1 cellular context compared by ENCODE assay signal in the genomic region with DNA sequence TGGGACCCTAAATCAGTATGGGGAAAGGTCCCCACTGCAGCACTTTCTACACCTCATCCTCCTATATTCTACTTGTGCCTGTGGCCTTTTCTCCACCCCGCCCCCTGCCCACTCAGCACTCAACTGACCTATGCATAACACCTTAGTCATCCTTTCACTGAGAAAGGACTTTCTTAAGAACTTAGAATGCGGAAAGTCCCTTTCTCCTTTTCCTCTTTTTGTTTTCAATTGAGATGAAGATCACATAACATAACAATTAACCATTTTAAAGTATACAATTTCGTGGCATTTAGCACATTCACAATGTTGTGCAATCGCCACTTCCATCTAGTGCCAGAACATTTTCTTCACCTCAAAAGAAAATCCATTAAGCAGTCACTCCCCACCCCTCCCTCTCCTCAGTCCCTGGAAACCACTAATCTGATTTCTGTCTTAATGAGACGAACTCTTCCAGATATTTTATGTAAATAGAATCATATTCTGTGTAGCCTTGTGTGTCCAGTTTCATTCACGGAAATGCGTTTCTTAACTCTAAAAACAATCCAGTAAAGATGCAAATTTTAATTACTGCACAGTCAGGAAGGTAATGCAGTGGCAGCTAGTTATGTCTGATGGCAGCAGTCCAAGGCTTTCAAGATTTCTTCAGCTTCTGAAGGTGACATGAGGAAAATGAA.
A peak's percentile ranks its signal among the peaks of the same experiment; 100 is the strongest.
TF ChIP-seq lines count a peak whose summit lies in the region.

No MANE protein-coding gene starts in this region.

TF ChIP-seq in GM12878, 131 proteins besides CTCF, POLR2A, EP300 and RAD21 (continued from another document and continues in another):
- 0 out of 4 replicates have a peak, but pooled peaks of 1 of the 2 experiments have one; percentile 13 for TF ChIP-seq ETV6 (conservative IDR thresholded peaks at IDR 0.05 in 1 of 2, IDR thresholded peaks at IDR 0.05 in 1 of 2; ENCODE audit: borderline replicate concordance in 1 of 2, low read depth in 1 of 2)
- TF ChIP-seq GABPA (IDR thresholded peaks at IDR 0.05; ENCODE audit: low read depth), result no peak
- no peak for TF ChIP-seq SMAD5 (IDR thresholded peaks at IDR 0.05; ENCODE audit: low read depth)
- no peak for TF ChIP-seq SIX5 (IDR thresholded peaks at IDR 0.05; ENCODE audit: low read depth, low read length, severe bottlenecking)
- TF ChIP-seq YBX1 (IDR thresholded peaks at IDR 0.05), result no peak
- TF ChIP-seq FOXM1 (IDR thresholded peaks at IDR 0.05; ENCODE audit: low read depth, low read length), result no peak
- TF ChIP-seq, protein P1, sequence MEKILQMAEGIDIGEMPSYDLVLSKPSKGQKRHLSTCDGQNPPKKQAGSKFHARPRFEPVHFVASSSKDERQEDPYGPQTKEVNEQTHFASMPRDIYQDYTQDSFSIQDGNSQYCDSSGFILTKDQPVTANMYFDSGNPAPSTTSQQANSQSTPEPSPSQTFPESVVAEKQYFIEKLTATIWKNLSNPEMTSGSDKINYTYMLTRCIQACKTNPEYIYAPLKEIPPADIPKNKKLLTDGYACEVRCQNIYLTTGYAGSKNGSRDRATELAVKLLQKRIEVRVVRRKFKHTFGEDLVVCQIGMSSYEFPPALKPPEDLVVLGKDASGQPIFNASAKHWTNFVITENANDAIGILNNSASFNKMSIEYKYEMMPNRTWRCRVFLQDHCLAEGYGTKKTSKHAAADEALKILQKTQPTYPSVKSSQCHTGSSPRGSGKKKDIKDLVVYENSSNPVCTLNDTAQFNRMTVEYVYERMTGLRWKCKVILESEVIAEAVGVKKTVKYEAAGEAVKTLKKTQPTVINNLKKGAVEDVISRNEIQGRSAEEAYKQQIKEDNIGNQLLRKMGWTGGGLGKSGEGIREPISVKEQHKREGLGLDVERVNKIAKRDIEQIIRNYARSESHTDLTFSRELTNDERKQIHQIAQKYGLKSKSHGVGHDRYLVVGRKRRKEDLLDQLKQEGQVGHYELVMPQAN (conservative IDR thresholded peaks at IDR 0.05), result no peak
- TF ChIP-seq CEBPB (IDR thresholded peaks at IDR 0.05; ENCODE audit: borderline replicate concordance in 1 of 2, low read depth in 2 of 2, low read length in 2 of 2), result peak in 1 of 2 experiments; percentile 52; a peak in 2 of 4 replicates
- no peak for TF ChIP-seq ATF2 (IDR thresholded peaks at IDR 0.05; ENCODE audit: low read length)
- TF ChIP-seq SPI1 (IDR thresholded peaks at IDR 0.05; ENCODE audit: borderline replicate concordance, insufficient read depth, low read depth, low read length), result peak; percentile 56; the same call in 1 of the 2 replicates
- TF ChIP-seq NFIC (IDR thresholded peaks at IDR 0.05; ENCODE audit: low read depth, low read length), result no peak
- no peak for TF ChIP-seq SREBF2 (IDR thresholded peaks at IDR 0.05; ENCODE audit: low read length)
- TF ChIP-seq, protein P2, sequence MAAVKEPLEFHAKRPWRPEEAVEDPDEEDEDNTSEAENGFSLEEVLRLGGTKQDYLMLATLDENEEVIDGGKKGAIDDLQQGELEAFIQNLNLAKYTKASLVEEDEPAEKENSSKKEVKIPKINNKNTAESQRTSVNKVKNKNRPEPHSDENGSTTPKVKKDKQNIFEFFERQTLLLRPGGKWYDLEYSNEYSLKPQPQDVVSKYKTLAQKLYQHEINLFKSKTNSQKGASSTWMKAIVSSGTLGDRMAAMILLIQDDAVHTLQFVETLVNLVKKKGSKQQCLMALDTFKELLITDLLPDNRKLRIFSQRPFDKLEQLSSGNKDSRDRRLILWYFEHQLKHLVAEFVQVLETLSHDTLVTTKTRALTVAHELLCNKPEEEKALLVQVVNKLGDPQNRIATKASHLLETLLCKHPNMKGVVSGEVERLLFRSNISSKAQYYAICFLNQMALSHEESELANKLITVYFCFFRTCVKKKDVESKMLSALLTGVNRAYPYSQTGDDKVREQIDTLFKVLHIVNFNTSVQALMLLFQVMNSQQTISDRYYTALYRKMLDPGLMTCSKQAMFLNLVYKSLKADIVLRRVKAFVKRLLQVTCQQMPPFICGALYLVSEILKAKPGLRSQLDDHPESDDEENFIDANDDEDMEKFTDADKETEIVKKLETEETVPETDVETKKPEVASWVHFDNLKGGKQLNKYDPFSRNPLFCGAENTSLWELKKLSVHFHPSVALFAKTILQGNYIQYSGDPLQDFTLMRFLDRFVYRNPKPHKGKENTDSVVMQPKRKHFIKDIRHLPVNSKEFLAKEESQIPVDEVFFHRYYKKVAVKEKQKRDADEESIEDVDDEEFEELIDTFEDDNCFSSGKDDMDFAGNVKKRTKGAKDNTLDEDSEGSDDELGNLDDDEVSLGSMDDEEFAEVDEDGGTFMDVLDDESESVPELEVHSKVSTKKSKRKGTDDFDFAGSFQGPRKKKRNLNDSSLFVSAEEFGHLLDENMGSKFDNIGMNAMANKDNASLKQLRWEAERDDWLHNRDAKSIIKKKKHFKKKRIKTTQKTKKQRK (IDR thresholded peaks at IDR 0.05; ENCODE audit: low read depth, low read length), result no peak
- TF ChIP-seq BCLAF1 (IDR thresholded peaks at IDR 0.05), result no peak
- no peak for TF ChIP-seq NRF1 (conservative IDR thresholded peaks at IDR 0.05; ENCODE audit: low read depth, low read length)
- TF ChIP-seq BACH1 (IDR thresholded peaks at IDR 0.05; ENCODE audit: borderline replicate concordance), result peak; percentile 99
- TF ChIP-seq YY1 (IDR thresholded peaks at IDR 0.05; ENCODE audit: low read depth, low read length), result no peak
- TF ChIP-seq CUX1 (IDR thresholded peaks at IDR 0.05; ENCODE audit: insufficient replicate concordance, low read depth, low read length), result no peak
- no peak for TF ChIP-seq ZNF207 (IDR thresholded peaks at IDR 0.05; ENCODE audit: borderline replicate concordance)
- TF ChIP-seq ELK1 (IDR thresholded peaks at IDR 0.05; ENCODE audit: low read depth, low read length), result no peak
- TF ChIP-seq SUZ12 (IDR thresholded peaks at IDR 0.05; ENCODE audit: unreplicated experiment), result no peak
- TF ChIP-seq, protein P3, sequence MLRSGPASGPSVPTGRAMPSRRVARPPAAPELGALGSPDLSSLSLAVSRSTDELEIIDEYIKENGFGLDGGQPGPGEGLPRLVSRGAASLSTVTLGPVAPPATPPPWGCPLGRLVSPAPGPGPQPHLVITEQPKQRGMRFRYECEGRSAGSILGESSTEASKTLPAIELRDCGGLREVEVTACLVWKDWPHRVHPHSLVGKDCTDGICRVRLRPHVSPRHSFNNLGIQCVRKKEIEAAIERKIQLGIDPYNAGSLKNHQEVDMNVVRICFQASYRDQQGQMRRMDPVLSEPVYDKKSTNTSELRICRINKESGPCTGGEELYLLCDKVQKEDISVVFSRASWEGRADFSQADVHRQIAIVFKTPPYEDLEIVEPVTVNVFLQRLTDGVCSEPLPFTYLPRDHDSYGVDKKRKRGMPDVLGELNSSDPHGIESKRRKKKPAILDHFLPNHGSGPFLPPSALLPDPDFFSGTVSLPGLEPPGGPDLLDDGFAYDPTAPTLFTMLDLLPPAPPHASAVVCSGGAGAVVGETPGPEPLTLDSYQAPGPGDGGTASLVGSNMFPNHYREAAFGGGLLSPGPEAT (IDR thresholded peaks at IDR 0.05; ENCODE audit: low read depth), result peak; percentile 92
- peak; percentile 90 for TF ChIP-seq POU2F2 (IDR thresholded peaks at IDR 0.05; ENCODE audit: borderline replicate concordance, low read depth, low read length)
- peak; percentile 52 for TF ChIP-seq MTA2 (IDR thresholded peaks at IDR 0.05; ENCODE audit: low read depth)
- no peak for TF ChIP-seq EGR1 (IDR thresholded peaks at IDR 0.05; ENCODE audit: borderline replicate concordance in 1 of 2, low read depth in 2 of 2, low read length in 2 of 2)
- TF ChIP-seq CBX3 (IDR thresholded peaks at IDR 0.05; ENCODE audit: borderline replicate concordance, low read depth), result no peak
- TF ChIP-seq, protein P4, sequence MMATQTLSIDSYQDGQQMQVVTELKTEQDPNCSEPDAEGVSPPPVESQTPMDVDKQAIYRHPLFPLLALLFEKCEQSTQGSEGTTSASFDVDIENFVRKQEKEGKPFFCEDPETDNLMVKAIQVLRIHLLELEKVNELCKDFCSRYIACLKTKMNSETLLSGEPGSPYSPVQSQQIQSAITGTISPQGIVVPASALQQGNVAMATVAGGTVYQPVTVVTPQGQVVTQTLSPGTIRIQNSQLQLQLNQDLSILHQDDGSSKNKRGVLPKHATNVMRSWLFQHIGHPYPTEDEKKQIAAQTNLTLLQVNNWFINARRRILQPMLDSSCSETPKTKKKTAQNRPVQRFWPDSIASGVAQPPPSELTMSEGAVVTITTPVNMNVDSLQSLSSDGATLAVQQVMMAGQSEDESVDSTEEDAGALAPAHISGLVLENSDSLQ (IDR thresholded peaks at IDR 0.05), result no peak
- TF ChIP-seq BHLHE40 (IDR thresholded peaks at IDR 0.05; ENCODE audit: borderline replicate concordance in 1 of 2, low read depth in 2 of 2, low read length in 1 of 2), result no peak
- TF ChIP-seq, protein P5, sequence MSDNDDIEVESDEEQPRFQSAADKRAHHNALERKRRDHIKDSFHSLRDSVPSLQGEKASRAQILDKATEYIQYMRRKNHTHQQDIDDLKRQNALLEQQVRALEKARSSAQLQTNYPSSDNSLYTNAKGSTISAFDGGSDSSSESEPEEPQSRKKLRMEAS (IDR thresholded peaks at IDR 0.05; ENCODE audit: low read depth, low read length), result no peak
- no peak for TF ChIP-seq MEF2B (IDR thresholded peaks at IDR 0.05; ENCODE audit: partially characterized antibody, poor library complexity, severe bottlenecking)
- no peak for TF ChIP-seq RCOR1 (conservative IDR thresholded peaks at IDR 0.05; ENCODE audit: low read depth, low read length)
